8 cellular contexts compared by ENCODE assay signal in the genomic region with DNA sequence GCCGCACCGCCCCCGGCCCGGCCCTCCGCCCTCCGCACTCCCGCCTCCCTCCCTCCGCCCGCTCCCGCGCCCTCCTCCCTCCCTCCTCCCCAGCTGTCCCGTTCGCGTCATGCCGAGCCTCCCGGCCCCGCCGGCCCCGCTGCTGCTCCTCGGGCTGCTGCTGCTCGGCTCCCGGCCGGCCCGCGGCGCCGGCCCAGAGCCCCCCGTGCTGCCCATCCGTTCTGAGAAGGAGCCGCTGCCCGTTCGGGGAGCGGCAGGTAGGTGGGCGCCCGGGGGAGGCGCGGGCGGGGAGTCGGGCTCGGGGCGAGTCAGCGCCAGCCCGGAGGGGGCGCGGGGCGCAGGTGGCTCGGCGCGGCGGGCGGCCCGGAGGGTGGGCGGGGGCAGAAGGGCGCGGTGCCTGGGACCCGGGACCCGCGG. TPM values are rescaled to one million over a fixed set of nuclear protein-coding genes. Genes with fewer than 3 reads are reported as not detected.
DNase-seq lines count a peak whose midpoint lies in the region; ATAC-seq and TF ChIP-seq lines count a peak whose summit lies in the region.

No MANE protein-coding gene starts in this region.

- CTCF ChIA-PET in HEK293T (lab: Yijun Ruan, JAX): interaction anchor here (0.6 kb wide), 1 partner anchor 9 kb away, joined by 3 read pairs; no protein-coding TSS in a partner anchor

- no peak overlapping the region for H3K4me3 Mint-ChIP-seq in activated T-helper 17 cell treated with anti-CD3 and anti-CD28 coated beads, Interleukin-2, amount 50 U/mL, for 72 hours

- DNase-seq in AG08396 (ENCODE audit: low spot score) (peak; percentile 87), HEK293T (ENCODE audit: extremely low spot score) (peak; percentile 62), Right ventricle myocardium inferior (ENCODE audit: missing footprints) (no peak), osteoblast (ENCODE audit: insufficient read length, low spot score, missing footprints) (peak; percentile 99)

- H3K27ac Mint-ChIP-seq in activated T-helper 17 cell treated with anti-CD3 and anti-CD28 coated beads, Interleukin-2, amount 50 U/mL, for 72 hours: no peak overlapping the region

- TF ChIP-seq CTCF in osteoblast (IDR thresholded peaks at IDR 0.05; ENCODE audit: extremely low read depth, low read depth, low read length): no peak

- H3K4me1 Mint-ChIP-seq in activated T-helper 17 cell treated with anti-CD3 and anti-CD28 coated beads, Interleukin-2, amount 50 U/mL, for 72 hours: no peaks in the 10 kb centered on the region

- intact Hi-C loops in Right ventricle myocardium inferior (cut with DNase I): no loop called here

- H3K36me3 Mint-ChIP-seq in activated T-helper 17 cell treated with anti-CD3 and anti-CD28 coated beads, Interleukin-2, amount 50 U/mL, for 72 hours (ENCODE audit: low read depth): no peaks in the 10 kb centered on the region

- no peaks in the 10 kb centered on the region for H4K20me1 ChIP-seq in osteoblast (ENCODE audit: insufficient read depth, low read length)

- peaks cover 48% of the 10 kb centered on the region for H3K27me3 Mint-ChIP-seq in activated T-helper 17 cell treated with anti-CD3 and anti-CD28 coated beads, Interleukin-2, amount 50 U/mL, for 72 hours

- H3K36me3 ChIP-seq in osteoblast (ENCODE audit: insufficient read depth, low read length): no peaks in the 10 kb centered on the region

- H3K4me3 ChIP-seq in osteoblast (ENCODE audit: insufficient read depth, low read length): no peak overlapping the region

- POLR2A ChIA-PET in HEK293T (lab: Yijun Ruan, JAX): interaction anchor here (1.0 to 1.7 kb wide), 2 partner anchors 9 to 18 kb away, joined by 5 read pairs; partner anchors contain the start of genes CLCN2 and POLR2H

- H3K9me3 ChIP-seq in osteoblast (ENCODE audit: low read depth, low read length): no peaks in the 10 kb centered on the region

- H3K27me3 ChIP-seq in osteoblast (ENCODE audit: insufficient read depth, low read length): peaks cover 64% of the 10 kb centered on the region

- no peaks in the 10 kb centered on the region for H3K9me3 Mint-ChIP-seq in activated T-helper 17 cell treated with anti-CD3 and anti-CD28 coated beads, Interleukin-2, amount 50 U/mL, for 72 hours

- H3K79me2 ChIP-seq in osteoblast (ENCODE audit: insufficient read depth, low read length): no peaks in the 10 kb centered on the region

- no peak overlapping the region for H2AFZ ChIP-seq in osteoblast (ENCODE audit: low read length)

- peak; percentile 53 for ATAC-seq in activated T-helper 17 cell treated with anti-CD3 and anti-CD28 coated beads, Interleukin-2, amount 50 U/mL, for 72 hours (replicated peaks)
- peak; percentile 48 for ATAC-seq in Right ventricle myocardium inferior
- ATAC-seq in GM19467 (IDR thresholded peaks at IDR 0.05; ENCODE audit: unreplicated experiment): no peak
- no peak for ATAC-seq in GM19397 (IDR thresholded peaks at IDR 0.05; ENCODE audit: unreplicated experiment)
- ATAC-seq in GM21717 (IDR thresholded peaks at IDR 0.05; ENCODE audit: unreplicated experiment): no peak

- no peak overlapping the region for H3K27ac ChIP-seq in osteoblast (ENCODE audit: low read depth, low read length)

- H3K4me2 ChIP-seq in osteoblast (ENCODE audit: insufficient read depth, low read length): peak overlapping the region; percentile 60

- H3K4me1 ChIP-seq in osteoblast (ENCODE audit: insufficient read depth, low read length): no peaks in the 10 kb centered on the region

TF ChIP-seq in HEK293T, 16 proteins besides CTCF, POLR2A, EP300 and RAD21:
- TF ChIP-seq NFRKB (IDR thresholded peaks at IDR 0.05): no peak
- no peak for TF ChIP-seq ZNF384 (IDR thresholded peaks at IDR 0.05)
- no peak for TF ChIP-seq SP1 (IDR thresholded peaks at IDR 0.05)
- TF ChIP-seq L3MBTL2 (conservative IDR thresholded peaks at IDR 0.05): no peak
- TF ChIP-seq LEF1 (IDR thresholded peaks at IDR 0.05; ENCODE audit: borderline replicate concordance): no peak
- no peak for TF ChIP-seq ELF4 (IDR thresholded peaks at IDR 0.05)
- TF ChIP-seq FOXM1 (IDR thresholded peaks at IDR 0.05; ENCODE audit: borderline replicate concordance): no peak
- no peak for TF ChIP-seq SUZ12 (IDR thresholded peaks at IDR 0.05)
- TF ChIP-seq TARDBP (IDR thresholded peaks at IDR 0.05): no peak
- no peak for TF ChIP-seq PKNOX1 (IDR thresholded peaks at IDR 0.05)
- TF ChIP-seq FOXK2 (IDR thresholded peaks at IDR 0.05): no peak
- no peak for TF ChIP-seq HDGF (IDR thresholded peaks at IDR 0.05; ENCODE audit: borderline replicate concordance)
- no peak for TF ChIP-seq ARNT (IDR thresholded peaks at IDR 0.05)
- TF ChIP-seq BHLHE40 (IDR thresholded peaks at IDR 0.05; ENCODE audit: borderline replicate concordance): no peak
- TF ChIP-seq CTBP1 (IDR thresholded peaks at IDR 0.05; ENCODE audit: borderline replicate concordance): no peak
- TF ChIP-seq FOXA1 (IDR thresholded peaks at IDR 0.05): no peak

RNA-seq across cellular contexts. Expression of gene CHRD, which starts 0.4 kb away (rescaled TPM):
- total RNA-seq in activated T-helper 17 cell treated with anti-CD3 and anti-CD28 coated beads, Interleukin-2, amount 50 U/mL, for 72 hours: under 1 TPM; 0.05 to 0.39 TPM
- total RNA-seq in Right ventricle myocardium inferior: 8.7 TPM
- 0.29 and 0.36 TPM in 2 replicates for total RNA-seq in osteoblast

RNA-seq across cellular contexts. Expression of gene THPO, which starts 2.2 kb away (rescaled TPM):
- total RNA-seq in activated T-helper 17 cell treated with anti-CD3 and anti-CD28 coated beads, Interleukin-2, amount 50 U/mL, for 72 hours: not detected
- total RNA-seq in Right ventricle myocardium inferior: 0.35 TPM
- total RNA-seq in osteoblast: under 0.01 TPM in 1 of 2 replicates, not detected in the other

RNA-seq across cellular contexts. Expression of gene POLR2H, which starts 18.7 kb away (rescaled TPM):
- total RNA-seq in activated T-helper 17 cell treated with anti-CD3 and anti-CD28 coated beads, Interleukin-2, amount 50 U/mL, for 72 hours: 100 to 1,000 TPM; 156 to 183 TPM
- total RNA-seq in Right ventricle myocardium inferior (27.1 TPM), osteoblast (47.4 and 61.2 TPM in 2 replicates)

RNA-seq across cellular contexts. Expression of gene CLCN2, which starts 18.8 kb away (rescaled TPM):
- total RNA-seq in activated T-helper 17 cell treated with anti-CD3 and anti-CD28 coated beads, Interleukin-2, amount 50 U/mL, for 72 hours: 10 to 100 TPM in 1 of 2 donors, 1 to 10 TPM in 1; 9.5 to 13.7 TPM
- 2.9 TPM for total RNA-seq in Right ventricle myocardium inferior
- total RNA-seq in osteoblast: 3.2 and 4.3 TPM in 2 replicates

RNA-seq across cellular contexts. Expression of gene FAM131A, which starts 42.8 kb away (rescaled TPM):
- total RNA-seq in activated T-helper 17 cell treated with anti-CD3 and anti-CD28 coated beads, Interleukin-2, amount 50 U/mL, for 72 hours: 1 to 10 TPM; 2.5 to 6.7 TPM
- 33.4 TPM for total RNA-seq in Right ventricle myocardium inferior
- total RNA-seq in osteoblast: 9.8 and 10.6 TPM in 2 replicates

Comparison
In these comparisons a context has a peak if more than half of its experiments do, and no peak if none do; other contexts are left out.
1. ATAC-seq: peak in activated T-helper 17 cell treated with anti-CD3 and anti-CD28 coated beads, Interleukin-2, amount 50 U/mL, for 72 hours (single experiment) and Right ventricle myocardium inferior (single experiment); none in GM19467 (single experiment), GM19397 (single experiment) and GM21717 (single experiment).